Comparison of ENCODE assay signal across 1 cellular context in the genomic region with DNA sequence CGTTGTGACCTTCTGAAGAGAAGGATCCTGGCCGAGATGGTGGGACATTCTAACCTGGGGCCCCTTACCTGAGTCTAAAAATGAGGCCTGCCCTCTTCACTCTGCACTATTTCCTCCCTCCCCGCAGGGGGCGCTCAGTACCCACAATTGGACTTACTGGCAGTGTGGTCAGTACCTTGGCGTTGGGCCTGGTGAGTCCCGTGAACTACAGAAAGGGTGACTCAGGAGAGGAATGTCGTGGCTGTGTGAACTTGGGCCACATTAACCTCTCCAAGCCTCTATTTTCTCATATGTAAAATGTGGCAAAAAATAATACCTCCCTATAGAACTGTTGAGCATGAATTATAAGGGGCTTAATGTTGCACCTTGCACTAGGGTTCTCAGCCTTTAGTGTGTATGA.
A peak's percentile ranks its signal among the peaks of the same experiment; 100 is the strongest.
TF ChIP-seq lines count a peak whose summit lies in the region.

No MANE protein-coding gene starts in this region.

TF ChIP-seq in HEK293, 187 proteins besides CTCF, POLR2A, EP300 and RAD21 (continued from another document):
- TF ChIP-seq, protein P1, sequence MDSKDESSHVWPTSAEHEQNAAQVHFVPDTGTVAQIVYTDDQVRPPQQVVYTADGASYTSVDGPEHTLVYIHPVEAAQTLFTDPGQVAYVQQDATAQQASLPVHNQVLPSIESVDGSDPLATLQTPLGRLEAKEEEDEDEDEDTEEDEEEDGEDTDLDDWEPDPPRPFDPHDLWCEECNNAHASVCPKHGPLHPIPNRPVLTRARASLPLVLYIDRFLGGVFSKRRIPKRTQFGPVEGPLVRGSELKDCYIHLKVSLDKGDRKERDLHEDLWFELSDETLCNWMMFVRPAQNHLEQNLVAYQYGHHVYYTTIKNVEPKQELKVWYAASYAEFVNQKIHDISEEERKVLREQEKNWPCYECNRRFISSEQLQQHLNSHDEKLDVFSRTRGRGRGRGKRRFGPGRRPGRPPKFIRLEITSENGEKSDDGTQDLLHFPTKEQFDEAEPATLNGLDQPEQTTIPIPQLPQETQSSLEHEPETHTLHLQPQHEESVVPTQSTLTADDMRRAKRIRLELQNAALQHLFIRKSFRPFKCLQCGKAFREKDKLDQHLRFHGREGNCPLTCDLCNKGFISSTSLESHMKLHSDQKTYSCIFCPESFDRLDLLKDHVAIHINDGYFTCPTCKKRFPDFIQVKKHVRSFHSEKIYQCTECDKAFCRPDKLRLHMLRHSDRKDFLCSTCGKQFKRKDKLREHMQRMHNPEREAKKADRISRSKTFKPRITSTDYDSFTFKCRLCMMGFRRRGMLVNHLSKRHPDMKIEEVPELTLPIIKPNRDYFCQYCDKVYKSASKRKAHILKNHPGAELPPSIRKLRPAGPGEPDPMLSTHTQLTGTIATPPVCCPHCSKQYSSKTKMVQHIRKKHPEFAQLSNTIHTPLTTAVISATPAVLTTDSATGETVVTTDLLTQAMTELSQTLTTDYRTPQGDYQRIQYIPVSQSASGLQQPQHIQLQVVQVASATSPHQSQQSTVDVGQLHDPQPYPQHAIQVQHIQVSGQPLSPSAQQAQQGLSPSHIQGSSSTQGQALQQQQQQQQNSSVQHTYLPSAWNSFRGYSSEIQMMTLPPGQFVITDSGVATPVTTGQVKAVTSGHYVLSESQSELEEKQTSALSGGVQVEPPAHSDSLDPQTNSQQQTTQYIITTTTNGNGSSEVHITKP (tag by site-specific recombination; IDR thresholded peaks at IDR 0.05), result 0 out of 2 replicates have a peak, but pooled peaks have one; percentile 24
- TF ChIP-seq FEZF1 (tag by site-specific recombination; IDR thresholded peaks at IDR 0.05) (no peak), ZNF654 (tag by site-specific recombination; IDR thresholded peaks at IDR 0.05; ENCODE audit: low read depth) (peak; percentile 85), ZNF555 (tag by site-specific recombination; conservative IDR thresholded peaks at IDR 0.05) (no peak), ZNF596 (tag by site-specific recombination; IDR thresholded peaks at IDR 0.05) (no peak), SCRT2 (tag by site-specific recombination; IDR thresholded peaks at IDR 0.05) (peak; percentile 35; the same call in 1 of the 2 replicates), ZNF112 (tag by site-specific recombination; IDR thresholded peaks at IDR 0.05) (no peak), ZSCAN16 (tag by site-specific recombination; IDR thresholded peaks at IDR 0.05) (no peak), ZNF707 (tag by site-specific recombination; IDR thresholded peaks at IDR 0.05) (no peak), ZNF561 (tag by site-specific recombination; IDR thresholded peaks at IDR 0.05; ENCODE audit: borderline replicate concordance) (peak; percentile 70; the same call in 1 of the 2 replicates), ZNF660 (tag by site-specific recombination; IDR thresholded peaks at IDR 0.05) (peak; percentile 85), WT1 (tag by site-specific recombination; IDR thresholded peaks at IDR 0.05) (no peak), ZNF777 (tag by site-specific recombination; IDR thresholded peaks at IDR 0.05; ENCODE audit: borderline replicate concordance) (no peak), ZNF501 (tag by site-specific recombination; IDR thresholded peaks at IDR 0.05) (no peak), ZEB2 (tag by site-specific recombination; IDR thresholded peaks at IDR 0.05) (0 out of 2 replicates have a peak, but pooled peaks have one; percentile 22), GLIS1 (tag by site-specific recombination; IDR thresholded peaks at IDR 0.05) (0 out of 2 replicates have a peak, but pooled peaks have one; percentile 9), GLI4 (tag by site-specific recombination; IDR thresholded peaks at IDR 0.05) (no peak), ZNF16 (tag by site-specific recombination; IDR thresholded peaks at IDR 0.05; ENCODE audit: low read depth) (no peak), ZSCAN30 (tag by site-specific recombination; IDR thresholded peaks at IDR 0.05) (0 out of 2 replicates have a peak, but pooled peaks have one; percentile 21), KLF1 (tag by site-specific recombination; IDR thresholded peaks at IDR 0.05) (no peak)
- TF ChIP-seq, protein P2, sequence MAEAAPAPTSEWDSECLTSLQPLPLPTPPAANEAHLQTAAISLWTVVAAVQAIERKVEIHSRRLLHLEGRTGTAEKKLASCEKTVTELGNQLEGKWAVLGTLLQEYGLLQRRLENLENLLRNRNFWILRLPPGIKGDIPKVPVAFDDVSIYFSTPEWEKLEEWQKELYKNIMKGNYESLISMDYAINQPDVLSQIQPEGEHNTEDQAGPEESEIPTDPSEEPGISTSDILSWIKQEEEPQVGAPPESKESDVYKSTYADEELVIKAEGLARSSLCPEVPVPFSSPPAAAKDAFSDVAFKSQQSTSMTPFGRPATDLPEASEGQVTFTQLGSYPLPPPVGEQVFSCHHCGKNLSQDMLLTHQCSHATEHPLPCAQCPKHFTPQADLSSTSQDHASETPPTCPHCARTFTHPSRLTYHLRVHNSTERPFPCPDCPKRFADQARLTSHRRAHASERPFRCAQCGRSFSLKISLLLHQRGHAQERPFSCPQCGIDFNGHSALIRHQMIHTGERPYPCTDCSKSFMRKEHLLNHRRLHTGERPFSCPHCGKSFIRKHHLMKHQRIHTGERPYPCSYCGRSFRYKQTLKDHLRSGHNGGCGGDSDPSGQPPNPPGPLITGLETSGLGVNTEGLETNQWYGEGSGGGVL (tag by site-specific recombination; IDR thresholded peaks at IDR 0.05), result no peak
- TF ChIP-seq, protein P3, sequence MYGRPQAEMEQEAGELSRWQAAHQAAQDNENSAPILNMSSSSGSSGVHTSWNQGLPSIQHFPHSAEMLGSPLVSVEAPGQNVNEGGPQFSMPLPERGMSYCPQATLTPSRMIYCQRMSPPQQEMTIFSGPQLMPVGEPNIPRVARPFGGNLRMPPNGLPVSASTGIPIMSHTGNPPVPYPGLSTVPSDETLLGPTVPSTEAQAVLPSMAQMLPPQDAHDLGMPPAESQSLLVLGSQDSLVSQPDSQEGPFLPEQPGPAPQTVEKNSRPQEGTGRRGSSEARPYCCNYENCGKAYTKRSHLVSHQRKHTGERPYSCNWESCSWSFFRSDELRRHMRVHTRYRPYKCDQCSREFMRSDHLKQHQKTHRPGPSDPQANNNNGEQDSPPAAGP (tag by site-specific recombination; IDR thresholded peaks at IDR 0.05), result 0 out of 2 replicates have a peak, but pooled peaks have one; percentile 14
- TF ChIP-seq, protein P4, sequence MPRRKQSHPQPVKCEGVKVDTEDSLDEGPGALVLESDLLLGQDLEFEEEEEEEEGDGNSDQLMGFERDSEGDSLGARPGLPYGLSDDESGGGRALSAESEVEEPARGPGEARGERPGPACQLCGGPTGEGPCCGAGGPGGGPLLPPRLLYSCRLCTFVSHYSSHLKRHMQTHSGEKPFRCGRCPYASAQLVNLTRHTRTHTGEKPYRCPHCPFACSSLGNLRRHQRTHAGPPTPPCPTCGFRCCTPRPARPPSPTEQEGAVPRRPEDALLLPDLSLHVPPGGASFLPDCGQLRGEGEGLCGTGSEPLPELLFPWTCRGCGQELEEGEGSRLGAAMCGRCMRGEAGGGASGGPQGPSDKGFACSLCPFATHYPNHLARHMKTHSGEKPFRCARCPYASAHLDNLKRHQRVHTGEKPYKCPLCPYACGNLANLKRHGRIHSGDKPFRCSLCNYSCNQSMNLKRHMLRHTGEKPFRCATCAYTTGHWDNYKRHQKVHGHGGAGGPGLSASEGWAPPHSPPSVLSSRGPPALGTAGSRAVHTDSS (tag by site-specific recombination; IDR thresholded peaks at IDR 0.05), result no peak
